ENCODE assay signal across 1 cellular context in genomic region chr11:15038963-15039362, GRCh38.
TF ChIP-seq lines count a peak whose summit lies in the region.

No MANE protein-coding gene starts in this region.

TF ChIP-seq in GM23338, 12 proteins besides CTCF, POLR2A, EP300 and RAD21 (continued from another document):
- TF ChIP-seq REST (IDR thresholded peaks at IDR 0.05; ENCODE audit: unreplicated experiment) (no peak), NANOG (IDR thresholded peaks at IDR 0.05; ENCODE audit: borderline replicate concordance) (no peak), STAT1 (IDR thresholded peaks at IDR 0.05; ENCODE audit: unreplicated experiment) (no peak), CREB1 (CRISPR knock-in tag; IDR thresholded peaks at IDR 0.05; ENCODE audit: low read depth) (no peak)
